ENCODE assay signal across 15 cellular contexts in genomic region chr20:46209930-46210671, GRCh38.
"Had no signal": no experiment of that assay in that cellular context is flagged by ENCODE, and none has a peak within 500 bp of the region (broad histone marks: within the 10 kb centered on the region; RNA-seq: fewer than 3 reads in every experiment).

No MANE protein-coding gene starts in this region.

- H3K4me3 ChIP-seq: esophagus squamous epithelium, left lung, suprapubic skin, upper lobe of left lung had no signal

- H3K9me3 ChIP-seq: esophagus squamous epithelium, left lung, suprapubic skin, upper lobe of left lung had no signal

- DNase-seq: activated CD4-positive, alpha-beta memory T cell treated with anti-CD3 and anti-CD28 coated beads for 36 hours; activated CD4-positive, alpha-beta T cell treated with anti-CD3 and anti-CD28 coated beads for 1 hour; activated CD8-positive, alpha-beta memory T cell treated with anti-CD3 and anti-CD28 coated beads, Interleukin-2, amount 50 U/mL, for 4 hours; activated gamma-delta T cell treated with Interleukin-2 at 50 U/mL for 16 hours; activated T-cell treated with anti-CD3 and anti-CD28 coated beads, Interleukin-2, amount 50 U/mL, for 72 hours; esophagus squamous epithelium; foreskin keratinocyte; left lung; occipital lobe; stimulated activated CD4-positive, alpha-beta T cell treated with anti-CD3 and anti-CD28 coated beads, Interleukin-2, amount 100 ng/mL, for 48 hours; stimulated activated CD8-positive, alpha-beta memory T cell treated with anti-CD3 and anti-CD28 coated beads, Interleukin-4, amount 100 ng/mL, for 48 hours; stimulated activated naive CD8-positive, alpha-beta T cell treated with anti-CD3 and anti-CD28 coated beads, Interleukin-15, Interleukin-2, amounts not matched to agents 100 U/mL and 50 U/mL, for 24 hours; upper lobe of left lung had no signal

- H3K4me1 ChIP-seq: foreskin keratinocyte had no signal

- ATAC-seq: activated T-cell treated with anti-CD3 and anti-CD28 coated beads, Interleukin-2, amount 50 U/mL, for 72 hours; foreskin keratinocyte; left lung; natural killer cell treated with Interleukin-12 subunit alpha and Interleukin-12 subunit beta and Interleukin-15 and Interleukin-18, amount 100 ng/mL, for 72 hours; stimulated activated naive CD8-positive, alpha-beta T cell treated with anti-CD3 and anti-CD28 coated beads, Interleukin-15, Interleukin-2, amounts not matched to agents 100 U/mL and 50 U/mL, for 24 hours had no signal

- H3K36me3 ChIP-seq: esophagus squamous epithelium, left lung, suprapubic skin, upper lobe of left lung had no signal

- H3K27ac ChIP-seq: esophagus squamous epithelium, foreskin keratinocyte, left lung, suprapubic skin, upper lobe of left lung had no signal
